Comparison of ENCODE assay signal across 14 cellular contexts in the genomic region with DNA sequence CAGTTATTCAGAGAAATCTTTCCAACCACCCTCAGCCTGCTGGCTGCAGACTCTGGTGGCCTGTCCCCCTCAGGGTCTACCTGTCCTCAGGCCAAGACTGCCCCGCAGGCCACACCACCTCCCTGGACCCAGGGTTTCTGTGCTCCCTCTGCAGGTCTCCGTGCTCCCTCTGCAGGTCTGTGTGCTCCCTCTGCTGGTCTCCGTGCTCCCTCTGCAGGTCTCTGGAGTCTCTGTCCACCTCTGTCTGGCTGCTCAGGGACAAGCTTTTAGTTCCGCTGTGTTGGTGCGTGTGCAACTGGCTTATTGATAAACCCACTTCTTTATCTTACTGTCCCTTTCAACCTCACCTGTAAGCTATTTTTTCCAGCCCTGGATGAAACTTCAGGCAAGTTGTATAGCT. TPM values are rescaled to one million over a fixed set of nuclear protein-coding genes. Genes with fewer than 3 reads are reported as not detected.
DNase-seq lines count a peak whose midpoint lies in the region; ATAC-seq and TF ChIP-seq lines count a peak whose summit lies in the region.
"Had no signal": no experiment of that assay in that cellular context is flagged by ENCODE, and none has a peak within 500 bp of the region (broad histone marks: within the 10 kb centered on the region; RNA-seq: fewer than 3 reads in every experiment).

No MANE protein-coding gene starts in this region.

- H3K9me3 Mint-ChIP-seq in activated naive CD8-positive, alpha-beta T cell treated with anti-CD3 and anti-CD28 coated beads, Interleukin-2, amount 10 ng/mL, durations not matched to agents 7 days and 5 days = peaks cover 1% of the 10 kb centered on the region
- H3K9me3 Mint-ChIP-seq in activated naive CD8-positive, alpha-beta T cell treated with anti-CD3 and anti-CD28 coated beads, Interleukin-2, amount 50 U/mL, for 24 hours = no peaks in the 10 kb centered on the region
- H3K9me3 Mint-ChIP-seq: activated naive CD4-positive, alpha-beta T cell treated with anti-CD3 and anti-CD28 coated beads, Interleukin-2, amount 50 U/mL, for 72 hours; immature natural killer cell; natural killer cell had no signal

- peaks cover 16% of the 10 kb centered on the region for H3K4me1 ChIP-seq in suprapubic skin

- H3K4me1 Mint-ChIP-seq in activated naive CD8-positive, alpha-beta T cell treated with anti-CD3 and anti-CD28 coated beads, Interleukin-2, amount 10 ng/mL, durations not matched to agents 7 days and 5 days = peaks cover 2% of the 10 kb centered on the region
- no peaks in the 10 kb centered on the region for H3K4me1 Mint-ChIP-seq in activated naive CD8-positive, alpha-beta T cell treated with anti-CD3 and anti-CD28 coated beads, Interleukin-2, amount 50 U/mL, for 24 hours
- H3K4me1 Mint-ChIP-seq: immature natural killer cell had no signal

- 91% methylated on average over 5 of the region's 5 CpGs for WGBS in suprapubic skin

- H3K27ac ChIP-seq in RWPE1 (0 out of 2 replicates have a peak overlapping the region, but pooled peaks have one; percentile 9), suprapubic skin (peak overlapping the region; percentile 40)
- H3K27ac ChIP-seq: SK-N-MC had no signal

- peak overlapping the region; percentile 1 for H3K27ac Mint-ChIP-seq in activated naive CD8-positive, alpha-beta T cell treated with anti-CD3 and anti-CD28 coated beads, Interleukin-2, amount 10 ng/mL, durations not matched to agents 7 days and 5 days
- no peak overlapping the region for H3K27ac Mint-ChIP-seq in activated naive CD8-positive, alpha-beta T cell treated with anti-CD3 and anti-CD28 coated beads, Interleukin-2, amount 50 U/mL, for 24 hours
- H3K27ac Mint-ChIP-seq: immature natural killer cell, natural killer cell had no signal

- no peak for TF ChIP-seq POLR2A in suprapubic skin (IDR thresholded peaks at IDR 0.05)

- H3K27me3 ChIP-seq in suprapubic skin = no peaks in the 10 kb centered on the region

- TF ChIP-seq CTCF in RWPE1 (conservative IDR thresholded peaks at IDR 0.05; ENCODE audit: low read depth) (no peak), epithelial cell of proximal tubule (conservative IDR thresholded peaks at IDR 0.05; ENCODE audit: low read depth, low read length) (peak; percentile 46), suprapubic skin (IDR thresholded peaks at IDR 0.05) (no peak)

- H3K9me3 ChIP-seq in suprapubic skin = no peaks in the 10 kb centered on the region

- H3K4me3 Mint-ChIP-seq in activated naive CD8-positive, alpha-beta T cell treated with anti-CD3 and anti-CD28 coated beads, Interleukin-2, amount 10 ng/mL, durations not matched to agents 7 days and 5 days = no peak overlapping the region
- no peak overlapping the region for H3K4me3 Mint-ChIP-seq in activated naive CD8-positive, alpha-beta T cell treated with anti-CD3 and anti-CD28 coated beads, Interleukin-2, amount 50 U/mL, for 24 hours
- H3K4me3 Mint-ChIP-seq: immature natural killer cell, natural killer cell had no signal

- CTCF ChIA-PET in RWPE1 (lab: Yijun Ruan, JAX) = interaction anchor here (0.6 to 1.5 kb wide), 9 partner anchors 11 to 630 kb away, joined by 3 to 12 read pairs (median 4); no protein-coding TSS in a partner anchor

- H3K4me3 ChIP-seq in epithelial cell of proximal tubule (ENCODE audit: low read depth, low read length) = no peak overlapping the region
- H3K4me3 ChIP-seq in suprapubic skin = no peak overlapping the region
- H3K4me3 ChIP-seq: SK-N-MC had no signal

- no peak for ATAC-seq in activated naive CD8-positive, alpha-beta T cell treated with anti-CD3 and anti-CD28 coated beads, Interleukin-2, amount 10 ng/mL, durations not matched to agents 7 days and 5 days (ENCODE audit: low read depth)
- no peak for ATAC-seq in activated naive CD8-positive, alpha-beta T cell treated with anti-CD3 and anti-CD28 coated beads, Interleukin-2, amount 50 U/mL, for 24 hours
- ATAC-seq in HG03108 (IDR thresholded peaks at IDR 0.05; ENCODE audit: unreplicated experiment) = no peak
- ATAC-seq: activated naive CD4-positive, alpha-beta T cell treated with anti-CD3 and anti-CD28 coated beads, Interleukin-2, amount 50 U/mL, for 72 hours; natural killer cell had no signal

- no peak for TF ChIP-seq EP300 in suprapubic skin (IDR thresholded peaks at IDR 0.05)

- no peaks in the 10 kb centered on the region for H3K27me3 Mint-ChIP-seq in activated naive CD8-positive, alpha-beta T cell treated with anti-CD3 and anti-CD28 coated beads, Interleukin-2, amount 10 ng/mL, durations not matched to agents 7 days and 5 days
- H3K27me3 Mint-ChIP-seq in activated naive CD8-positive, alpha-beta T cell treated with anti-CD3 and anti-CD28 coated beads, Interleukin-2, amount 50 U/mL, for 24 hours = no peaks in the 10 kb centered on the region

- DNase-seq in activated naive CD8-positive, alpha-beta T cell treated with anti-CD3 and anti-CD28 coated beads, Interleukin-2, amount 10 ng/mL, durations not matched to agents 7 days and 5 days = no peak
- DNase-seq in activated naive CD8-positive, alpha-beta T cell treated with anti-CD3 and anti-CD28 coated beads, Interleukin-2, amount 50 U/mL, for 24 hours = no peak
- no peak for DNase-seq in RWPE1 (ENCODE audit: low spot score)
- no peak for DNase-seq in epithelial cell of proximal tubule (ENCODE audit: low read depth)
- no peak for DNase-seq in suprapubic skin (ENCODE audit: low spot score in 2 of 2)
- no peak for DNase-seq in SHP77 (lab: John Stamatoyannopoulos, UW)
- no peak for DNase-seq in NCI-H146 (lab: John Stamatoyannopoulos, UW)
- DNase-seq: C1 segment of cervical spinal cord, immature natural killer cell, natural killer cell, NCI-H446 had no signal

- H3K36me3 Mint-ChIP-seq in activated naive CD8-positive, alpha-beta T cell treated with anti-CD3 and anti-CD28 coated beads, Interleukin-2, amount 10 ng/mL, durations not matched to agents 7 days and 5 days = peaks cover 43% of the 10 kb centered on the region
- peaks cover 19% of the 10 kb centered on the region for H3K36me3 Mint-ChIP-seq in activated naive CD8-positive, alpha-beta T cell treated with anti-CD3 and anti-CD28 coated beads, Interleukin-2, amount 50 U/mL, for 24 hours (ENCODE audit: low read depth)
- H3K36me3 Mint-ChIP-seq: natural killer cell had no signal

- POLR2A ChIA-PET in activated naive CD8-positive, alpha-beta T cell treated with anti-CD3 and anti-CD28 coated beads, Interleukin-2, amount 10 ng/mL, durations not matched to agents 7 days and 5 days (lab: Charles Lee) = interaction anchor here (0.6 kb wide), 2 partner anchors 10 to 29 kb away, joined by 3 read pairs; no protein-coding TSS in a partner anchor
- POLR2A ChIA-PET in RWPE1 (lab: Yijun Ruan, JAX; ENCODE audit: low non-redundant PET) = interaction anchor here (0.5 kb wide), 1 partner anchor 69 kb away, joined by 5 read pairs; no protein-coding TSS in a partner anchor

- H3K36me3 ChIP-seq in suprapubic skin = no peaks in the 10 kb centered on the region

RNA-seq across cellular contexts. Expression of a gene that starts 30.1 kb away (rescaled TPM):
- 100 to 1,000 TPM; 108 to 114 TPM for total RNA-seq in activated naive CD8-positive, alpha-beta T cell treated with anti-CD3 and anti-CD28 coated beads, Interleukin-2, amount 10 ng/mL, durations not matched to agents 7 days and 5 days
- 7.2 and 20.8 TPM in 2 replicates for total RNA-seq in epithelial cell of proximal tubule
- total RNA-seq in suprapubic skin = 10 to 100 TPM; 40.7 to 70.7 (median 43.1) TPM
